Comparison of ENCODE assay signal across 21 cellular contexts in genomic region chr5:135067587-135067986, GRCh38. TPM values are rescaled to one million over a fixed set of nuclear protein-coding genes. Genes with fewer than 3 reads are reported as not detected.
"Had no signal": no experiment of that assay in that cellular context is flagged by ENCODE, and none has a peak within 500 bp of the region (broad histone marks: within the 10 kb centered on the region; RNA-seq: fewer than 3 reads in every experiment).

No MANE protein-coding gene starts in this region.

- H3K36me3 Mint-ChIP-seq: immature natural killer cell; naive B cell; stimulated activated naive B cell treated with anti-CD40 and anti-IgM and Interleukin-4, amounts not matched to agents 10 μg/mL and 1 μg/mL and 100 μg/mL, for 72 hours had no signal

- DNase-seq: effector memory CD8-positive, alpha-beta T cell; esophagus squamous epithelium; foreskin fibroblast; immature natural killer cell; left cardiac atrium; left ventricle myocardium inferior; lower lobe of right lung; mesendoderm; naive B cell; retina; stimulated activated CD4-positive, alpha-beta T cell treated with anti-CD3 and anti-CD28 coated beads, Interleukin-2, amount 100 ng/mL, for 24 hours; stimulated activated CD4-positive, alpha-beta T cell treated with anti-CD3 and anti-CD28 coated beads, Interleukin-4, amount 100 ng/mL, for 4 hours; stimulated activated naive B cell treated with anti-CD40 and anti-IgM and Interleukin-4, amounts not matched to agents 10 μg/mL and 1 μg/mL and 100 μg/mL, for 72 hours; stimulated activated naive CD8-positive, alpha-beta T cell treated with anti-CD3 and anti-CD28 coated beads, Interleukin-15, amount 100 ng/mL, for 72 hours; transverse colon had no signal

- H3K9me3 Mint-ChIP-seq: effector memory CD8-positive, alpha-beta T cell; naive B cell; nephron; stimulated activated naive B cell treated with anti-CD40 and anti-IgM and Interleukin-4, amounts not matched to agents 10 μg/mL and 1 μg/mL and 100 μg/mL, for 72 hours; stimulated activated naive CD8-positive, alpha-beta T cell treated with anti-CD3 and anti-CD28 coated beads, Interleukin-15, amount 100 ng/mL, for 72 hours had no signal

- H3K4me1 ChIP-seq: gastroesophageal sphincter, left ventricle myocardium inferior, lower lobe of right lung, parathyroid adenoma, right lobe of liver, transverse colon had no signal

- H3K4me1 Mint-ChIP-seq: immature natural killer cell; stimulated activated naive CD8-positive, alpha-beta T cell treated with anti-CD3 and anti-CD28 coated beads, Interleukin-15, amount 100 ng/mL, for 72 hours had no signal

- H3K9me3 ChIP-seq: esophagus squamous epithelium, gastroesophageal sphincter, left ventricle myocardium inferior, lower lobe of right lung, psoas muscle, right lobe of liver, thoracic aorta, transverse colon had no signal

- H3K36me3 ChIP-seq: esophagus squamous epithelium, gastroesophageal sphincter, left ventricle myocardium inferior, lower lobe of right lung, right lobe of liver, thoracic aorta, transverse colon had no signal

- H3K27me3 ChIP-seq: esophagus squamous epithelium, gastroesophageal sphincter, right lobe of liver, transverse colon had no signal

- H2AFZ ChIP-seq: parathyroid adenoma had no signal

- H3K4me3 Mint-ChIP-seq: effector memory CD8-positive, alpha-beta T cell; immature natural killer cell; naive B cell; nephron; stimulated activated naive B cell treated with anti-CD40 and anti-IgM and Interleukin-4, amounts not matched to agents 10 μg/mL and 1 μg/mL and 100 μg/mL, for 72 hours; stimulated activated naive CD8-positive, alpha-beta T cell treated with anti-CD3 and anti-CD28 coated beads, Interleukin-15, amount 100 ng/mL, for 72 hours had no signal

- H3K79me2 ChIP-seq: parathyroid adenoma had no signal

- H3K4me3 ChIP-seq: esophagus squamous epithelium, gastroesophageal sphincter, left ventricle myocardium inferior, lower lobe of right lung, psoas muscle, right lobe of liver, thoracic aorta, transverse colon had no signal

- ATAC-seq: effector memory CD8-positive, alpha-beta T cell; gastroesophageal sphincter; left cardiac atrium; lower lobe of right lung; psoas muscle; right lobe of liver; stimulated activated naive B cell treated with anti-CD40 and anti-IgM and Interleukin-4, amounts not matched to agents 10 μg/mL and 1 μg/mL and 100 μg/mL, for 72 hours had no signal

- H3K27ac Mint-ChIP-seq: effector memory CD8-positive, alpha-beta T cell; immature natural killer cell; nephron; stimulated activated naive B cell treated with anti-CD40 and anti-IgM and Interleukin-4, amounts not matched to agents 10 μg/mL and 1 μg/mL and 100 μg/mL, for 72 hours had no signal

- H3K27ac ChIP-seq: esophagus squamous epithelium, gastroesophageal sphincter, left ventricle myocardium inferior, lower lobe of right lung, parathyroid adenoma, psoas muscle, right lobe of liver, thoracic aorta, transverse colon had no signal

RNA-seq across cellular contexts. Expression of gene PITX1, which starts 33.6 kb away (rescaled TPM):
- total RNA-seq: left cardiac atrium, left ventricle myocardium inferior, right lobe of liver, thoracic aorta had no signal
